Comparison of ENCODE assay signal across 19 cellular contexts in the genomic region with DNA sequence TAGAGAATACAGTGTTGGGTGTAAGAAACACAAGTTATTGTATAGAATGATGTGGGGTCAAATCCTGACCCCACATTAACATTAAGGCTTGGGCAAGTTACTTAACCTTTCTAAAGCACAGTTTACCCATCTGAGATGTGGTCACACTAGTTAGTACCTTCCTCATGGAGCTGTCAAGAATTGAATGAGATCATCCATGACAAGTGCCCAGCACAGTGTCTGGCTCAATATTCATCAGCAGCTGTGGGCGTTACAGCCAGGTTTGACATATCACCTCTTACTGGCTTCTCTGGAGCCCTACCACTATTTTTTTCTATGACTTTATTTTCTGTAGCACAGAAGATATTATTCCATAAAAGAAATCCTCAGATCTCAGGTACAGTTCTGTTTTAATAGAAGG.
"Had no signal": no experiment of that assay in that cellular context is flagged by ENCODE, and none has a peak within 500 bp of the region (broad histone marks: within the 10 kb centered on the region; RNA-seq: fewer than 3 reads in every experiment).

No MANE protein-coding gene starts in this region.

- H3K4me3 Mint-ChIP-seq: mesothelial cell of epicardium; natural killer cell; stimulated activated naive B cell treated with anti-CD40 and anti-IgM and Interleukin-4, amounts not matched to agents 10 μg/mL and 1 μg/mL and 100 μg/mL, for 72 hours; stimulated activated naive CD8-positive, alpha-beta T cell treated with anti-CD3 and anti-CD28 coated beads, Interleukin-15, Interleukin-2, amounts not matched to agents 100 ng/mL and 50 ng/mL, for 24 hours had no signal

- H3K4me1 Mint-ChIP-seq: natural killer cell had no signal

- H3K27ac Mint-ChIP-seq: mesothelial cell of epicardium; natural killer cell; progenitor cell of endocrine pancreas; stimulated activated naive B cell treated with anti-CD40 and anti-IgM and Interleukin-4, amounts not matched to agents 10 μg/mL and 1 μg/mL and 100 μg/mL, for 72 hours; stimulated activated naive CD8-positive, alpha-beta T cell treated with anti-CD3 and anti-CD28 coated beads, Interleukin-15, Interleukin-2, amounts not matched to agents 100 ng/mL and 50 ng/mL, for 24 hours had no signal

- H3K36me3 Mint-ChIP-seq: mesothelial cell of epicardium; naive B cell; natural killer cell; stimulated activated naive B cell treated with anti-CD40 and anti-IgM and Interleukin-4, amounts not matched to agents 10 μg/mL and 1 μg/mL and 100 μg/mL, for 72 hours had no signal

- H3K27me3 Mint-ChIP-seq: stimulated activated naive CD8-positive, alpha-beta T cell treated with anti-CD3 and anti-CD28 coated beads, Interleukin-15, Interleukin-2, amounts not matched to agents 100 ng/mL and 50 ng/mL, for 24 hours had no signal

- H3K9me3 Mint-ChIP-seq: mesothelial cell of epicardium; naive B cell; natural killer cell; stimulated activated naive B cell treated with anti-CD40 and anti-IgM and Interleukin-4, amounts not matched to agents 10 μg/mL and 1 μg/mL and 100 μg/mL, for 72 hours; stimulated activated naive CD8-positive, alpha-beta T cell treated with anti-CD3 and anti-CD28 coated beads, Interleukin-15, Interleukin-2, amounts not matched to agents 100 ng/mL and 50 ng/mL, for 24 hours had no signal

- ATAC-seq: natural killer cell; right lobe of liver; stimulated activated naive B cell treated with anti-CD40 and anti-IgM and Interleukin-4, amounts not matched to agents 10 μg/mL and 1 μg/mL and 100 μg/mL, for 72 hours had no signal

- DNase-seq: islet precursor cell; left ventricle myocardium inferior; mesendoderm; naive B cell; natural killer cell; ovary; right lobe of liver; stimulated activated CD4-positive, alpha-beta T cell treated with anti-CD3 and anti-CD28 coated beads, Interleukin-1b, Interleukin-23, amount 100 ng/mL, for 48 hours; stimulated activated CD4-positive, alpha-beta T cell treated with anti-CD3 and anti-CD28 coated beads, Interleukin-2, amount 100 ng/mL, for 48 hours; stimulated activated CD4-positive, alpha-beta T cell treated with anti-CD3 and anti-CD28 coated beads, Interleukin-4, amount 100 ng/mL, for 4 hours; stimulated activated CD8-positive, alpha-beta memory T cell treated with anti-CD3 and anti-CD28 coated beads, Interleukin-4, amount 100 ng/mL, for 48 hours; stimulated activated naive B cell treated with anti-CD40 and anti-IgM and Interleukin-4, amounts not matched to agents 10 μg/mL and 1 μg/mL and 100 μg/mL, for 72 hours; testis; thyroid gland; transverse colon; upper lobe of left lung had no signal
